ENCODE assay signal across 11 cellular contexts in genomic region chr9:99851028-99851822, GRCh38. TPM values are rescaled to one million over a fixed set of nuclear protein-coding genes. Genes with fewer than 3 reads are reported as not detected.
A peak's percentile ranks its signal among the peaks of the same experiment; 100 is the strongest.
DNase-seq lines count a peak whose midpoint lies in the region; ATAC-seq and FAIRE-seq lines count a peak whose summit lies in the region.
"Had no signal": no experiment of that assay in that cellular context is flagged by ENCODE, and none has a peak within 500 bp of the region (broad histone marks: within the 10 kb centered on the region; RNA-seq: fewer than 3 reads in every experiment).

No MANE protein-coding gene starts in this region.

- CTCF ChIA-PET in activated naive CD4-positive, alpha-beta T cell treated with anti-CD3 and anti-CD28 coated beads, Interleukin-2, amount 10 ng/mL, durations not matched to agents 7 days and 5 days (lab: Charles Lee): interaction anchor here (1.2 kb wide), 1 partner anchor 27 kb away, joined by 6 read pairs; no protein-coding TSS in a partner anchor

- no peak for FAIRE-seq in HTR-8/SVneo (lab: Jason Lieb, UNC)

- peaks cover 1% of the 10 kb centered on the region for H3K9me3 Mint-ChIP-seq in activated naive CD4-positive, alpha-beta T cell treated with anti-CD3 and anti-CD28 coated beads, Interleukin-2, amount 10 ng/mL, durations not matched to agents 7 days and 5 days

- peak overlapping the region; percentile 21 for H3K4me3 Mint-ChIP-seq in activated naive CD4-positive, alpha-beta T cell treated with anti-CD3 and anti-CD28 coated beads, Interleukin-2, amount 10 ng/mL, durations not matched to agents 7 days and 5 days

- DNase-seq in EH (ENCODE audit: low read depth) (peak; percentile 19), epidermal melanocyte (ENCODE audit: insufficient read length, low spot score) (no peak), amygdala (lab: John Stamatoyannopoulos, UW) (no peak), HTR-8/SVneo (ENCODE audit: insufficient read length, low spot score) (no peak), cardiac septum (ENCODE audit: low spot score) (no peak)
- DNase-seq in activated naive CD4-positive, alpha-beta T cell treated with anti-CD3 and anti-CD28 coated beads, Interleukin-2, amount 10 ng/mL, durations not matched to agents 7 days and 5 days: peak; percentile 74
- DNase-seq: head of caudate nucleus, NCI-H2081 had no signal

- H3K27ac Mint-ChIP-seq in activated naive CD4-positive, alpha-beta T cell treated with anti-CD3 and anti-CD28 coated beads, Interleukin-2, amount 10 ng/mL, durations not matched to agents 7 days and 5 days: peak overlapping the region; percentile 80

- peaks cover 9% of the 10 kb centered on the region for H3K27me3 Mint-ChIP-seq in activated naive CD4-positive, alpha-beta T cell treated with anti-CD3 and anti-CD28 coated beads, Interleukin-2, amount 10 ng/mL, durations not matched to agents 7 days and 5 days

- peaks cover 6% of the 10 kb centered on the region for H3K36me3 Mint-ChIP-seq in activated naive CD4-positive, alpha-beta T cell treated with anti-CD3 and anti-CD28 coated beads, Interleukin-2, amount 10 ng/mL, durations not matched to agents 7 days and 5 days

- ATAC-seq in GM19452 (IDR thresholded peaks at IDR 0.05; ENCODE audit: unreplicated experiment): peak; percentile 91
- ATAC-seq in HG03159 (IDR thresholded peaks at IDR 0.05; ENCODE audit: unreplicated experiment): peak; percentile 80
- ATAC-seq: right cardiac atrium had no signal

- H3K4me1 Mint-ChIP-seq in activated naive CD4-positive, alpha-beta T cell treated with anti-CD3 and anti-CD28 coated beads, Interleukin-2, amount 10 ng/mL, durations not matched to agents 7 days and 5 days: peaks cover 51% of the 10 kb centered on the region

- intact Hi-C loops in cardiac septum (cut with DNase I): no loop called here

RNA-seq across cellular contexts. Expression of gene NR4A3, which starts 29.5 kb away (rescaled TPM):
- 22.4 TPM for total RNA-seq in cardiac septum

RNA-seq across cellular contexts. Expression of gene STX17, which starts 55.2 kb away (rescaled TPM):
- 27.1 TPM for total RNA-seq in cardiac septum

Comparison
In these comparisons a context has a peak if more than half of its experiments do, and no peak if none do; other contexts are left out.
1. DNase-seq: peak in EH (single experiment) and activated naive CD4-positive, alpha-beta T cell treated with anti-CD3 and anti-CD28 coated beads, Interleukin-2, amount 10 ng/mL, durations not matched to agents 7 days and 5 days (single experiment); none in epidermal melanocyte (single experiment), amygdala (0 of 56), HTR-8/SVneo (single experiment) and cardiac septum (single experiment).